In genomic region chr2:201909961-201910361, GRCh38 we compare ENCODE assay signal across 9 cellular contexts.
DNase-seq lines count a peak whose midpoint lies in the region; ATAC-seq and TF ChIP-seq lines count a peak whose summit lies in the region.
"Had no signal": no experiment of that assay in that cellular context is flagged by ENCODE, and none has a peak within 500 bp of the region (broad histone marks: within the 10 kb centered on the region; RNA-seq: fewer than 3 reads in every experiment).

No MANE protein-coding gene starts in this region.

- no peak overlapping the region for H3K9ac ChIP-seq in H9 (ENCODE audit: extremely low read depth, insufficient read length, low read length)

- H3T11ph ChIP-seq in H9 (ENCODE audit: low read length), result no peak overlapping the region

- TF ChIP-seq CTCF in brain (conservative IDR thresholded peaks at IDR 0.05) (no peak), H9 (conservative IDR thresholded peaks at IDR 0.05) (no peak)

- H3K4me1 Mint-ChIP-seq in brain (peaks cover 46% of the 10 kb centered on the region), H9 (peaks cover 53 to 73% of the 10 kb centered on the region in 2 experiments)
- peaks cover 9% of the 10 kb centered on the region for H3K4me1 Mint-ChIP-seq in stimulated activated effector memory CD8-positive, alpha-beta T cell treated with anti-CD3 and anti-CD28 coated beads, Interleukin-12 subunit alpha, Interleukin-12 subunit beta, amount 100 ng/mL, for 72 hours

- H3K4me3 ChIP-seq in Jurkat, Clone E6-1 (ENCODE audit: low read length), result no peak overlapping the region; the same call in 1 of the 2 replicates

- H3K27me3 ChIP-seq in H9 (ENCODE audit: insufficient read depth, low read length), result no peaks in the 10 kb centered on the region

- no peak overlapping the region for H4K8ac ChIP-seq in H9 (replicated peaks; ENCODE audit: insufficient read length, low read depth, low read length)

- peaks cover 7% of the 10 kb centered on the region; the same call in 1 of the 2 replicates for H3K4me1 ChIP-seq in H9 (ENCODE audit: insufficient read depth, low read length)

- no peaks in the 10 kb centered on the region for H3K79me2 ChIP-seq in H9 (ENCODE audit: insufficient read depth, low read length)

- H3K18ac ChIP-seq in H9 (ENCODE audit: insufficient read length, low read depth, low read length), result no peak overlapping the region

- H3K4ac ChIP-seq in H9 (ENCODE audit: low read depth, low read length), result no peak overlapping the region

- H2BK12ac ChIP-seq in H9 (ENCODE audit: insufficient read length, low read depth, low read length), result no peak overlapping the region

- no peak overlapping the region for H2AFZ ChIP-seq in H9 (ENCODE audit: low read length)

- H4K5ac ChIP-seq in H9 (ENCODE audit: insufficient read length, low read depth, low read length), result no peak overlapping the region

- WGBS in H9 (ENCODE audit: extremely low coverage, insufficient read length, low lambda C conversion rate), result no CpG with 5 or more reads among the region's 4 CpGs

- peak; percentile 30 for DNase-seq in A172 (ENCODE audit: low spot score)
- peak; percentile 34 for DNase-seq in Jurkat, Clone E6-1 (ENCODE audit: low read depth, low spot score)
- no peak for DNase-seq in stimulated activated effector memory CD8-positive, alpha-beta T cell treated with anti-CD3 and anti-CD28 coated beads, Interleukin-12 subunit alpha, Interleukin-12 subunit beta, amount 100 ng/mL, for 72 hours (ENCODE audit: low spot score in 2 of 2)
- no peak for DNase-seq in H9
- no peak for DNase-seq in SHP77 (lab: John Stamatoyannopoulos, UW)
- DNase-seq: hippocampal formation had no signal

- H4K20me1 ChIP-seq in H9 (ENCODE audit: control insufficient read depth, insufficient read depth, insufficient read length), result no peaks in the 10 kb centered on the region

- H3K36me3 Mint-ChIP-seq in brain (no peaks in the 10 kb centered on the region), H9 (ENCODE audit: insufficient read depth in 1 of 3, low read depth in 3 of 3) (no peaks in the 10 kb centered on the region)
- H3K36me3 Mint-ChIP-seq in stimulated activated effector memory CD8-positive, alpha-beta T cell treated with anti-CD3 and anti-CD28 coated beads, Interleukin-12 subunit alpha, Interleukin-12 subunit beta, amount 100 ng/mL, for 72 hours, result no peaks in the 10 kb centered on the region

- no peak overlapping the region for H2AK5ac ChIP-seq in H9 (ENCODE audit: insufficient read length, low read length)

- no peak overlapping the region for H3K56ac ChIP-seq in H9 (ENCODE audit: insufficient read length, low read depth, low read length)

- no peak overlapping the region for H2BK120ac ChIP-seq in H9 (ENCODE audit: low read depth, low read length, poor library complexity, severe bottlenecking)

- no peaks in the 10 kb centered on the region for H3K9me3 ChIP-seq in H9 (ENCODE audit: control insufficient read depth, low read depth, low read length)

- no peak overlapping the region for H3K14ac ChIP-seq in H9 (ENCODE audit: insufficient read depth, low read length)

- no peak overlapping the region for H2BK5ac ChIP-seq in H9 (ENCODE audit: insufficient read length, low read length)

- H3K9me3 Mint-ChIP-seq in brain (peaks cover 0 to 3% (median 0%) of the 10 kb centered on the region in 5 experiments), H9 (no peaks in the 10 kb centered on the region)
- H3K9me3 Mint-ChIP-seq in stimulated activated effector memory CD8-positive, alpha-beta T cell treated with anti-CD3 and anti-CD28 coated beads, Interleukin-12 subunit alpha, Interleukin-12 subunit beta, amount 100 ng/mL, for 72 hours, result no peaks in the 10 kb centered on the region

- H3K27ac Mint-ChIP-seq in brain (peak overlapping the region in 3 of 5 experiments; percentile 3 to 78 (median 30)), H9 (peak overlapping the region in 1 of 3 experiments; percentile 45; a peak in 1 of 7 replicates)
- no peak overlapping the region for H3K27ac Mint-ChIP-seq in stimulated activated effector memory CD8-positive, alpha-beta T cell treated with anti-CD3 and anti-CD28 coated beads, Interleukin-12 subunit alpha, Interleukin-12 subunit beta, amount 100 ng/mL, for 72 hours

- H3K27ac ChIP-seq in H9 (ENCODE audit: insufficient read length, low read depth, low read length), result no peak overlapping the region

- H3K4me2 ChIP-seq in H9 (ENCODE audit: insufficient read depth, insufficient read length, low read length), result no peak overlapping the region

- no peaks in the 10 kb centered on the region for H3K79me1 ChIP-seq in H9 (ENCODE audit: insufficient read depth, low read depth, low read length, poor library complexity, severe bottlenecking)

- H3K23me2 ChIP-seq in H9 (ENCODE audit: insufficient read length, low read depth, low read length, poor library complexity, severe bottlenecking), result no peaks in the 10 kb centered on the region

- H2BK15ac ChIP-seq in H9 (ENCODE audit: low read depth, low read length), result no peak overlapping the region

- peaks cover 4% of the 10 kb centered on the region for H3K27me3 Mint-ChIP-seq in brain
- no peaks in the 10 kb centered on the region for H3K27me3 Mint-ChIP-seq in H9 (ENCODE audit: low read depth)

- H4K91ac ChIP-seq in H9 (ENCODE audit: insufficient read length, low read depth, low read length), result no peak overlapping the region

- ATAC-seq in GM18870 (IDR thresholded peaks at IDR 0.05; ENCODE audit: unreplicated experiment) (peak; percentile 57), GM19467 (IDR thresholded peaks at IDR 0.05; ENCODE audit: unreplicated experiment) (no peak)
- ATAC-seq in stimulated activated effector memory CD8-positive, alpha-beta T cell treated with anti-CD3 and anti-CD28 coated beads, Interleukin-12 subunit alpha, Interleukin-12 subunit beta, amount 100 ng/mL, for 72 hours, result no peak

- H3K23ac ChIP-seq in H9 (ENCODE audit: insufficient read length, low read depth, low read length), result no peak overlapping the region

- peak overlapping the region in 3 of 5 experiments; percentile 23 to 64 (median 46) for H3K4me3 Mint-ChIP-seq in brain
- no peak overlapping the region for H3K4me3 Mint-ChIP-seq in stimulated activated effector memory CD8-positive, alpha-beta T cell treated with anti-CD3 and anti-CD28 coated beads, Interleukin-12 subunit alpha, Interleukin-12 subunit beta, amount 100 ng/mL, for 72 hours
- H3K4me3 Mint-ChIP-seq in H9, result no peak overlapping the region; a peak in 1 of 5 replicates

- no peak overlapping the region for H2BK20ac ChIP-seq in H9 (ENCODE audit: low read depth, low read length, poor library complexity, severe bottlenecking)

Comparison
In these comparisons a context has a peak if more than half of its experiments do, and no peak if none do; other contexts are left out.
1. DNase-seq: peak in A172 (single experiment) and Jurkat, Clone E6-1 (single experiment); none in stimulated activated effector memory CD8-positive, alpha-beta T cell treated with anti-CD3 and anti-CD28 coated beads, Interleukin-12 subunit alpha, Interleukin-12 subunit beta, amount 100 ng/mL, for 72 hours (0 of 2), H9 (single experiment) and SHP77 (0 of 2).
2. H3K4me3 Mint-ChIP-seq: peak in brain (3 of 5); none in stimulated activated effector memory CD8-positive, alpha-beta T cell treated with anti-CD3 and anti-CD28 coated beads, Interleukin-12 subunit alpha, Interleukin-12 subunit beta, amount 100 ng/mL, for 72 hours (single experiment) and H9 (0 of 2).